Comparison of ENCODE assay signal across 14 cellular contexts in the genomic region with DNA sequence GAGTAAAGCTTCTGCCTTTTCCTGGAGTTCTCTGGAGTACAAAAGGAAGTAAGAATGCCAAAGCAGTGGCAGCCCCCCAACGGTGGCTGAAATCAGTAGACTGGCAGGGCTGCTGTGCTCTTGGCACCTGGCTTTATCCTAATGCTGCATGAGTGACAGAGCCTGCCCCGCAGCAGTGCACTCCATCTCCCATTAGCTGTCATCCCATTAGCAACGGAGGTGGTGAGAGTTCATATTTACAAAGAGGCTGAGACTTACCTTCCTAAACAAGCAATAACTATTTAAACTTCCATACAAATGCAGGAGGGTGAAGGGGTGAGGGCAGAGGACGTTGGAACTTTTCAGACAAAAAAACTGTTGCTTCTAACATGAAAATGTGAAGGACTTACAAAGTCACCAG.
"Had no signal": no experiment of that assay in that cellular context is flagged by ENCODE, and none has a peak within 500 bp of the region (broad histone marks: within the 10 kb centered on the region; RNA-seq: fewer than 3 reads in every experiment).

No MANE protein-coding gene starts in this region.

- H3K4me3 ChIP-seq: lung, neural progenitor cell, pancreas, thoracic aorta had no signal

- H2AFZ ChIP-seq: neural progenitor cell had no signal

- H3K9me3 Mint-ChIP-seq: neural progenitor cell; stimulated activated effector memory CD8-positive, alpha-beta T cell treated with anti-CD3 and anti-CD28 coated beads, Interleukin-12 subunit alpha, Interleukin-12 subunit beta, amount 100 ng/mL, for 72 hours had no signal

- H3K36me3 ChIP-seq: neural progenitor cell, pancreas, thoracic aorta had no signal

- H3K9me3 ChIP-seq: pancreas, thoracic aorta had no signal

- H3K27me3 ChIP-seq: neural progenitor cell, pancreas had no signal

- H3K27ac Mint-ChIP-seq: stimulated activated effector memory CD8-positive, alpha-beta T cell treated with anti-CD3 and anti-CD28 coated beads, Interleukin-12 subunit alpha, Interleukin-12 subunit beta, amount 100 ng/mL, for 72 hours had no signal

- H3K36me3 Mint-ChIP-seq: neural progenitor cell; stimulated activated effector memory CD8-positive, alpha-beta T cell treated with anti-CD3 and anti-CD28 coated beads, Interleukin-12 subunit alpha, Interleukin-12 subunit beta, amount 100 ng/mL, for 72 hours had no signal

- H3K4me3 Mint-ChIP-seq: neural progenitor cell; stimulated activated effector memory CD8-positive, alpha-beta T cell treated with anti-CD3 and anti-CD28 coated beads, Interleukin-12 subunit alpha, Interleukin-12 subunit beta, amount 100 ng/mL, for 72 hours had no signal

- DNase-seq: activated CD4-positive, alpha-beta T cell treated with anti-CD3 and anti-CD28 coated beads, Interleukin-2, amount 50 U/mL, for 1 hour; activated CD8-positive, alpha-beta memory T cell treated with anti-CD3 and anti-CD28 coated beads for 24 hours; activated naive CD4-positive, alpha-beta T cell treated with Interleukin-2 at 50 U/mL for 16 hours; dermis blood vessel endothelial cell; left cardiac atrium; pancreas; stimulated activated CD4-positive, alpha-beta T cell treated with anti-CD3 and anti-CD28 coated beads, Interleukin-12 subunit alpha, Interleukin-12 subunit beta, amount 100 ng/mL, for 4 hours; stimulated activated CD4-positive, alpha-beta T cell treated with anti-CD3 and anti-CD28 coated beads, Interleukin-2, amount 100 ng/mL, for 24 hours; T1000 had no signal

- H3K4me2 ChIP-seq: neural progenitor cell had no signal

- ATAC-seq: activated CD4-positive, CD25-positive, alpha-beta regulatory T cell treated with anti-CD3 and anti-CD28 coated beads, Interleukin-2, amount 50 U/mL, for 24 hours; left cardiac atrium; stimulated activated effector memory CD8-positive, alpha-beta T cell treated with anti-CD3 and anti-CD28 coated beads, Interleukin-12 subunit alpha, Interleukin-12 subunit beta, amount 100 ng/mL, for 72 hours had no signal

- H3K27ac ChIP-seq: neural progenitor cell, pancreas, thoracic aorta had no signal

- H3K9ac ChIP-seq: neural progenitor cell had no signal

- H3K4me1 Mint-ChIP-seq: neural progenitor cell; stimulated activated effector memory CD8-positive, alpha-beta T cell treated with anti-CD3 and anti-CD28 coated beads, Interleukin-12 subunit alpha, Interleukin-12 subunit beta, amount 100 ng/mL, for 72 hours had no signal

- H3K4me1 ChIP-seq: neural progenitor cell had no signal
